In the genomic region with DNA sequence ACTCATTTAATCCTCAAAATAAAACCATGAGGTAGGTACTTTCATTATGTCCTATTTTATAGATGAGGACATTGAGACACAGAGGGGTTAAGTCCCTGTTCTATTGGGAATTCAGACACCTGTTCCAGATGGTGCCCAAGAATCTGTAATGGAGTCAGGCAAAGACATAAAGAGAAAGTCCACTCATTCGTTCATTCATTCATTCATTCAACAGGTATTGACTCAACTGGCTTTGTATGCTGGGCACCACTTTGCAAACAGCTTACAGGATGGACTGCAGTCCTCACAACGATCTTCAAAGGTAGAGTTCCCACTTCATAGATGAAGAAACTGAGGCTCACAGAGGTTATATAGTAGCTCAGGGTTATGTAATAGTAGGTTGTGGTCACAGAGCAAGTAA, we compare ENCODE assay signal across 32 cellular contexts. TPM values are rescaled to one million over a fixed set of nuclear protein-coding genes. Genes with fewer than 3 reads are reported as not detected.
"Had no signal": no experiment of that assay in that cellular context is flagged by ENCODE, and none has a peak within 500 bp of the region (broad histone marks: within the 10 kb centered on the region; RNA-seq: fewer than 3 reads in every experiment).

No MANE protein-coding gene starts in this region.

- H3K9ac ChIP-seq: neural progenitor cell, parathyroid adenoma had no signal

- H3K4me3 ChIP-seq: neural progenitor cell, ovary, psoas muscle, skin epidermis, suprapubic skin, testis, tibial artery, transverse colon, upper lobe of left lung, vagina had no signal

- H2AFZ ChIP-seq: neural progenitor cell, parathyroid adenoma had no signal

- H3K9me3 ChIP-seq: ovary, psoas muscle, suprapubic skin, testis, tibial artery, transverse colon, upper lobe of left lung, vagina had no signal

- H3K4me2 ChIP-seq: neural progenitor cell had no signal

- H3K36me3 ChIP-seq: neural progenitor cell, ovary, suprapubic skin, tibial artery, transverse colon, upper lobe of left lung, vagina had no signal

- FAIRE-seq: urothelium cell line had no signal

- H3K27ac ChIP-seq: neural progenitor cell, ovary, parathyroid adenoma, psoas muscle, testis, tibial artery, transverse colon, upper lobe of left lung had no signal

- DNase-seq: naive thymus-derived CD4-positive, alpha-beta T cell; natural killer cell; occipital lobe; ovary; posterior cingulate gyrus; psoas muscle; right cardiac atrium; stimulated activated CD4-positive, alpha-beta T cell treated with anti-CD3 and anti-CD28 coated beads, Interleukin-15, amount 100 ng/mL, for 24 hours; stimulated activated CD4-positive, alpha-beta T cell treated with anti-CD3 and anti-CD28 coated beads, Interleukin-2, amount 100 ng/mL, for 24 hours; stimulated activated CD4-positive, alpha-beta T cell treated with anti-CD3 and anti-CD28 coated beads, Interleukin-2, amount 100 ng/mL, for 48 hours; stimulated activated CD4-positive, alpha-beta T cell treated with anti-CD3 and anti-CD28 coated beads, Interleukin-4, amount 100 ng/mL, for 24 hours; stimulated activated naive B cell treated with anti-CD40 and anti-IgM and Interleukin-4, amounts not matched to agents 10 μg/mL and 1 μg/mL and 100 μg/mL, for 72 hours; stimulated activated naive CD8-positive, alpha-beta T cell treated with anti-CD3 and anti-CD28 coated beads, Interleukin-15, amount 100 ng/mL, for 72 hours; stimulated activated naive CD8-positive, alpha-beta T cell treated with anti-CD3 and anti-CD28 coated beads, Interleukin-15, Interleukin-2, amounts not matched to agents 100 U/mL and 50 U/mL, for 24 hours; substantia nigra; testis; tibial artery; transverse colon; upper lobe of left lung had no signal

- ATAC-seq: naive thymus-derived CD4-positive, alpha-beta T cell; natural killer cell; psoas muscle; right cardiac atrium; sciatic nerve; stimulated activated effector memory CD8-positive, alpha-beta T cell treated with anti-CD3 and anti-CD28 coated beads, Interleukin-12 subunit alpha, Interleukin-12 subunit beta, amount 100 ng/mL, for 72 hours; stimulated activated naive B cell treated with anti-CD40 and anti-IgM and Interleukin-4, amounts not matched to agents 10 μg/mL and 1 μg/mL and 100 μg/mL, for 72 hours; stimulated activated naive CD8-positive, alpha-beta T cell treated with anti-CD3 and anti-CD28 coated beads, Interleukin-15, amount 100 ng/mL, for 72 hours; stimulated activated naive CD8-positive, alpha-beta T cell treated with anti-CD3 and anti-CD28 coated beads, Interleukin-15, Interleukin-2, amounts not matched to agents 100 U/mL and 50 U/mL, for 24 hours had no signal

- H3K27me3 ChIP-seq: ovary, testis, vagina had no signal

- H3K4me1 ChIP-seq: parathyroid adenoma, psoas muscle, testis, transverse colon had no signal

- H3K79me2 ChIP-seq: parathyroid adenoma had no signal

RNA-seq across cellular contexts. Expression of a gene that starts 47.9 kb away (rescaled TPM):
- total RNA-seq: naive thymus-derived CD4-positive, alpha-beta T cell; natural killer cell; occipital lobe; osteoblast; ovary; progenitor cell of endocrine pancreas; psoas muscle; renal cortical epithelial cell; sciatic nerve; suprapubic skin; testis; transverse colon; upper lobe of left lung; ureter; vagina had no signal
- polyA plus RNA-seq: naive thymus-derived CD4-positive, alpha-beta T cell; neural cell; ovary; psoas muscle had no signal
